In the genomic region with DNA sequence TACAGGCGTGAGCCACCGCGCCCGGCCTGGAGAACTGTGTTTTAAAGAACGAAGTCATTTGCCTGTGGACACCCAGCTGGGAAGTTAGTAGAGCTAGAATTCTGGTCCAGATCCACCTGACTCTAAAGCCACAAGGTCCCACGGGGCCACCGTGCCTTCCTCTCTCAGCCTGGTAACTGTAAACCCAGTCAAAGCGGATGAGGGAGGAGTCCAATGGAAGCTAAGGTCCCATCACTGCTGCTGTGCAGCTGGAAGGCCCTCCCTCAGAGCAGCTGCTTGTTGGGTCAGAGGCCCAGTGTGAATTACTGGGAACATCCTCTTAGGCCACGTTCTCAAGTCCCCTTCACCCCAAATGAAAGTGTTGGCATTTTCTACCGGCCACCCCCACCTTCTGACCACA, we compare ENCODE assay signal across 15 cellular contexts. TPM values are rescaled to one million over a fixed set of nuclear protein-coding genes. Genes with fewer than 3 reads are reported as not detected.
DNase-seq lines count a peak whose midpoint lies in the region.
"Had no signal": no experiment of that assay in that cellular context is flagged by ENCODE, and none has a peak within 500 bp of the region (broad histone marks: within the 10 kb centered on the region; RNA-seq: fewer than 3 reads in every experiment).

No MANE protein-coding gene starts in this region.

- H3K27me3 ChIP-seq in Karpas-422 (ENCODE audit: low read length), result no peaks in the 10 kb centered on the region
- no peaks in the 10 kb centered on the region for H3K27me3 ChIP-seq in SJCRH30

- H3K9me3 Mint-ChIP-seq in activated T-cell treated with anti-CD3 and anti-CD28 coated beads, Interleukin-2, amount 50 U/mL, for 24 hours, result no peaks in the 10 kb centered on the region
- H3K9me3 Mint-ChIP-seq: H9 had no signal

- H3K9me3 ChIP-seq in Karpas-422 (ENCODE audit: low read length) (no peaks in the 10 kb centered on the region), SJCRH30 (replicated peaks) (no peaks in the 10 kb centered on the region)

- DNase-seq in D341Med (ENCODE audit: low spot score) (peak; percentile 60), Karpas-422 (peak; percentile 97), SJCRH30 (peak; percentile 39 to 63), myocyte (ENCODE audit: low read depth) (peak; percentile 72), inferior parietal cortex (ENCODE audit: extremely low spot score) (no peak), NCI-H2196 treated with DMSO at 0.1 percent for 48 hours (lab: John Stamatoyannopoulos, UW; ENCODE audit: unreplicated experiment) (no peak)
- DNase-seq in activated T-cell treated with anti-CD3 and anti-CD28 coated beads, Interleukin-2, amount 50 U/mL, for 24 hours, result no peak
- DNase-seq: DMS79 treated with DMSO at 0.1 percent for 48 hours, H9, KBM-7, NCI-H1930, NCI-H2171, NCI-H446 had no signal

- H4K20me1 ChIP-seq in Karpas-422 (ENCODE audit: insufficient read depth, low read depth, low read length), result no peaks in the 10 kb centered on the region

- peaks cover 81% of the 10 kb centered on the region for H3K36me3 Mint-ChIP-seq in activated T-cell treated with anti-CD3 and anti-CD28 coated beads, Interleukin-2, amount 50 U/mL, for 24 hours (ENCODE audit: low read depth)

- no peaks in the 10 kb centered on the region for H3K79me2 ChIP-seq in Karpas-422 (ENCODE audit: low read length)

- no peak overlapping the region for H3K27ac Mint-ChIP-seq in activated T-cell treated with anti-CD3 and anti-CD28 coated beads, Interleukin-2, amount 50 U/mL, for 24 hours

- peaks cover 84% of the 10 kb centered on the region for H3K4me1 ChIP-seq in Karpas-422 (ENCODE audit: low read length)
- H3K4me1 ChIP-seq in SJCRH30, result peaks cover 18% of the 10 kb centered on the region

- no peaks in the 10 kb centered on the region for H3K9me2 ChIP-seq in Karpas-422 (replicated peaks; ENCODE audit: insufficient read depth, low read length)

- H2AFZ ChIP-seq in Karpas-422 (ENCODE audit: low read length), result no peak overlapping the region

- H3K4me1 Mint-ChIP-seq in activated T-cell treated with anti-CD3 and anti-CD28 coated beads, Interleukin-2, amount 50 U/mL, for 24 hours (ENCODE audit: low read depth), result peaks cover 4% of the 10 kb centered on the region

- no peak overlapping the region for H3K4me3 Mint-ChIP-seq in activated T-cell treated with anti-CD3 and anti-CD28 coated beads, Interleukin-2, amount 50 U/mL, for 24 hours
- H3K4me3 Mint-ChIP-seq: H9 had no signal

- H3K4me3 ChIP-seq in Karpas-422 (ENCODE audit: low read length), result no peak overlapping the region
- H3K4me3 ChIP-seq in SJCRH30, result no peak overlapping the region

- H3K9ac ChIP-seq in Karpas-422 (ENCODE audit: low read length), result peak overlapping the region; percentile 49

- H3K4me2 ChIP-seq in Karpas-422 (ENCODE audit: low read depth, low read length, poor library complexity, severe bottlenecking), result peak overlapping the region; percentile 62

- H3K27ac ChIP-seq in Karpas-422 (ENCODE audit: low read length) (peak overlapping the region; percentile 87), SJCRH30 (no peak overlapping the region)
- H3K27ac ChIP-seq: C4-2B had no signal

- H3K36me3 ChIP-seq in Karpas-422 (ENCODE audit: insufficient read depth, low read length) (no peaks in the 10 kb centered on the region), SJCRH30 (peaks cover 5% of the 10 kb centered on the region; the same call in 1 of the 2 replicates)

- no peaks in the 10 kb centered on the region for H3K27me3 Mint-ChIP-seq in activated T-cell treated with anti-CD3 and anti-CD28 coated beads, Interleukin-2, amount 50 U/mL, for 24 hours

RNA-seq across cellular contexts. Expression of a gene that starts 48.8 kb away (rescaled TPM):
- not detected in 2 replicates for total RNA-seq in Karpas-422 (2014; rRNA removed; shearing (Covaris generic); ENCODE audit: low replicate concordance)
- 0.10 TPM in 1 of 2 replicates, not detected in the other for total RNA-seq in SJCRH30 (2014; rRNA removed; shearing (Covaris generic))
- total RNA-seq in myocyte, result not detected in 2 replicates
- polyA plus RNA-seq in myocyte (2012), result not detected
- total RNA-seq: HepG2 had no signal
- polyA plus RNA-seq: HepG2 had no signal

Comparison
In these comparisons a context has a peak if more than half of its experiments do, and no peak if none do; other contexts are left out.
1. DNase-seq: peak in D341Med (single experiment), Karpas-422 (single experiment), SJCRH30 (2 of 2) and myocyte (single experiment); none in activated T-cell treated with anti-CD3 and anti-CD28 coated beads, Interleukin-2, amount 50 U/mL, for 24 hours (single experiment), inferior parietal cortex (single experiment) and NCI-H2196 treated with DMSO at 0.1 percent for 48 hours (single experiment).